Comparison of ENCODE assay signal across 35 cellular contexts in genomic region chr1:228030451-228031201, GRCh38. TPM values are rescaled to one million over a fixed set of nuclear protein-coding genes. Genes with fewer than 3 reads are reported as not detected.
DNase-seq lines count a peak whose midpoint lies in the region; ATAC-seq and TF ChIP-seq lines count a peak whose summit lies in the region.
"Had no signal": no experiment of that assay in that cellular context is flagged by ENCODE, and none has a peak within 500 bp of the region (broad histone marks: within the 10 kb centered on the region; RNA-seq: fewer than 3 reads in every experiment).

No MANE protein-coding gene starts in this region.

- peak; percentile 45 for DNase-seq in activated effector memory CD4-positive, alpha-beta T cell treated with anti-CD3 and anti-CD28 coated beads, Interleukin-2, amount 50 U/mL, for 16 hours
- no peak for DNase-seq in activated effector memory CD4-positive, alpha-beta T cell treated with Interleukin-2 at 50 U/mL for 16 hours
- DNase-seq in left lung (peak; percentile 11 to 60), sigmoid colon (peak; percentile 50), SHP77 (lab: John Stamatoyannopoulos, UW) (no peak), glomerular visceral epithelial cell (ENCODE audit: extremely low spot score) (no peak)
- DNase-seq: activated CD4-positive, alpha-beta memory T cell treated with anti-CD3 and anti-CD28 coated beads for 36 hours; activated CD4-positive, alpha-beta T cell treated with anti-CD3 and anti-CD28 coated beads for 1 hour; colonic mucosa; DMS 273 treated with DMSO at 0.1 percent for 48 hours; effector CD8-positive, alpha-beta T cell; MM.1S; NCI-H1417; NCI-H2029 treated with DMSO at 0.1 percent for 48 hours; NCI-H226; NCI-H526 treated with DMSO at 0.1 percent for 48 hours; PC-9; retina; SHP77 treated with DMSO at 0.1 percent for 48 hours; stimulated activated CD8-positive, alpha-beta memory T cell treated with anti-CD3 and anti-CD28 coated beads, Interleukin-4, amount 100 ng/mL, for 48 hours; T-helper 2 cell had no signal

- H3K27me3 ChIP-seq in left lung (peaks cover 0 to 23% of the 10 kb centered on the region in 2 donors), sigmoid colon (peaks cover 0 to 5% (median 0%) of the 10 kb centered on the region in 3 donors)
- H3K27me3 ChIP-seq: ascending aorta, colonic mucosa, pancreas, vagina had no signal

- intact Hi-C loops in left lung (cut with DNase I) (no loop called here), sigmoid colon (cut with DNase I) (no loop called here)

- TF ChIP-seq CTCF in HEK293 (tag by site-specific recombination; IDR thresholded peaks at IDR 0.05) (no peak), left lung (IDR thresholded peaks at IDR 0.05) (no peak), sigmoid colon (IDR thresholded peaks at IDR 0.05) (no peak)

- H3K36me3 ChIP-seq in HEK293 (ENCODE audit: control insufficient read depth in 2 of 2, insufficient read depth in 1 of 2, low read length in 2 of 2) (no peaks in the 10 kb centered on the region), left lung (no peaks in the 10 kb centered on the region), sigmoid colon (no peaks in the 10 kb centered on the region)
- H3K36me3 ChIP-seq: ascending aorta, colonic mucosa, pancreas, thoracic aorta, vagina had no signal

- ATAC-seq in left lung (no peak), GM21825 (IDR thresholded peaks at IDR 0.05; ENCODE audit: unreplicated experiment) (no peak)
- ATAC-seq: naive thymus-derived CD8-positive, alpha-beta T cell; pancreas had no signal

- TF ChIP-seq EP300 in sigmoid colon (IDR thresholded peaks at IDR 0.05) = no peak

- H3K4me3 ChIP-seq in HEK293 (ENCODE audit: low read depth, low read length) (no peak overlapping the region), left lung (no peak overlapping the region), sigmoid colon (no peak overlapping the region)
- H3K4me3 ChIP-seq: A549, ascending aorta, colonic mucosa, GM12878, pancreas, PC-9, thoracic aorta, vagina had no signal

- H3K27ac ChIP-seq in HEK293 (ENCODE audit: extremely low read depth, low read depth, low read length) (no peak overlapping the region), left lung (no peak overlapping the region), sigmoid colon (no peak overlapping the region)
- H3K27ac ChIP-seq: A549, ascending aorta, colonic mucosa, HL-60, pancreas, PC-9, thoracic aorta, vagina had no signal

- H3K9me3 ChIP-seq in HEK293 (ENCODE audit: control insufficient read depth, insufficient read depth, low read depth, low read length) (no peaks in the 10 kb centered on the region), left lung (peaks cover 0 to 5% of the 10 kb centered on the region in 2 donors), sigmoid colon (peaks cover 0 to 8% (median 3%) of the 10 kb centered on the region in 4 donors)
- H3K9me3 ChIP-seq: colonic mucosa, pancreas, thoracic aorta, vagina had no signal

- POLR2A ChIA-PET in HEK293 (lab: Yijun Ruan, JAX) = no interaction called here

- H3K4me1 ChIP-seq in HEK293 (ENCODE audit: control insufficient read depth, insufficient read depth, low read length) (no peaks in the 10 kb centered on the region), left lung (no peaks in the 10 kb centered on the region), sigmoid colon (no peaks in the 10 kb centered on the region)
- H3K4me1 ChIP-seq: A549, ascending aorta, colonic mucosa, pancreas, vagina had no signal

- 83 to 87% methylated on average over 12 of the region's 12 CpGs for WGBS in sigmoid colon, 2 donors

- CTCF ChIA-PET in HEK293 (lab: Yijun Ruan, JAX) = interaction anchor here (0.7 kb wide), 1 partner anchor 182 kb away, joined by 5 read pairs; no protein-coding TSS in a partner anchor

- no peak for TF ChIP-seq POLR2A in sigmoid colon (IDR thresholded peaks at IDR 0.05)

TF ChIP-seq in HEK293, 187 proteins besides CTCF, POLR2A, EP300 and RAD21:
- TF ChIP-seq ZNF580 (tag by site-specific recombination; IDR thresholded peaks at IDR 0.05) (no peak), ZNF707 (tag by site-specific recombination; IDR thresholded peaks at IDR 0.05) (0 out of 2 replicates have a peak, but pooled peaks have one; percentile 35), GLIS2 (tag by site-specific recombination; IDR thresholded peaks at IDR 0.05) (no peak), ZNF274 (IDR thresholded peaks at IDR 0.05; ENCODE audit: low read length) (no peak), ZNF274 (tag by site-specific recombination; IDR thresholded peaks at IDR 0.05; ENCODE audit: borderline replicate concordance) (no peak), ZNF660 (tag by site-specific recombination; IDR thresholded peaks at IDR 0.05) (no peak), ZNF138 (tag by site-specific recombination; IDR thresholded peaks at IDR 0.05; ENCODE audit: borderline replicate concordance) (no peak), ZNF529 (tag by site-specific recombination; IDR thresholded peaks at IDR 0.05; ENCODE audit: insufficient replicate concordance) (no peak), HIC1 (tag by site-specific recombination; IDR thresholded peaks at IDR 0.05) (no peak), GLIS1 (tag by site-specific recombination; IDR thresholded peaks at IDR 0.05) (0 out of 2 replicates have a peak, but pooled peaks have one; percentile 21), ZSCAN5A (tag by site-specific recombination; IDR thresholded peaks at IDR 0.05) (no peak), KLF7 (tag by site-specific recombination; IDR thresholded peaks at IDR 0.05; ENCODE audit: borderline replicate concordance) (no peak), ZNF394 (tag by site-specific recombination; IDR thresholded peaks at IDR 0.05; ENCODE audit: borderline replicate concordance) (no peak)

RNA-seq across cellular contexts. Expression of gene WNT3A, which starts 23.8 kb away (rescaled TPM):
- total RNA-seq in left lung = 1 to 10 TPM in 1 of 2 donors, under 1 TPM in 1; 0.96 to 1.5 TPM
- total RNA-seq in sigmoid colon = not detected
- polyA plus RNA-seq in sigmoid colon = under 1 TPM in 1 of 3 donors, not detected in 2; 0.01 TPM
- total RNA-seq: activated CD4-positive, alpha-beta memory T cell treated with anti-CD3 and anti-CD28 coated beads for 36 hours; ascending aorta; CD8-positive, alpha-beta memory T cell; colonic mucosa; epithelial cell of proximal tubule; glomerular endothelial cell; GM12878; liver; naive thymus-derived CD8-positive, alpha-beta T cell; pancreas; thoracic aorta; vagina had no signal
- polyA plus RNA-seq: A549; CD8-positive, alpha-beta memory T cell; liver; naive thymus-derived CD8-positive, alpha-beta T cell had no signal

RNA-seq across cellular contexts. Expression of gene ARF1, which starts 51.9 kb away (rescaled TPM):
- total RNA-seq in left lung (100 to 1,000 TPM; 407 to 455 TPM), sigmoid colon (100 to 1,000 TPM; 212 to 250 (median 225) TPM)
- 100 to 1,000 TPM; 345 to 482 (median 479) TPM for polyA plus RNA-seq in sigmoid colon

Comparison
In these comparisons a context has a peak if more than half of its experiments do, and no peak if none do; other contexts are left out.
1. DNase-seq: peak in activated effector memory CD4-positive, alpha-beta T cell treated with anti-CD3 and anti-CD28 coated beads, Interleukin-2, amount 50 U/mL, for 16 hours (single experiment), left lung (2 of 2) and sigmoid colon (single experiment); none in activated effector memory CD4-positive, alpha-beta T cell treated with Interleukin-2 at 50 U/mL for 16 hours (single experiment), SHP77 (0 of 2) and glomerular visceral epithelial cell (single experiment).